Comparison of ENCODE assay signal across 11 cellular contexts in the genomic region with DNA sequence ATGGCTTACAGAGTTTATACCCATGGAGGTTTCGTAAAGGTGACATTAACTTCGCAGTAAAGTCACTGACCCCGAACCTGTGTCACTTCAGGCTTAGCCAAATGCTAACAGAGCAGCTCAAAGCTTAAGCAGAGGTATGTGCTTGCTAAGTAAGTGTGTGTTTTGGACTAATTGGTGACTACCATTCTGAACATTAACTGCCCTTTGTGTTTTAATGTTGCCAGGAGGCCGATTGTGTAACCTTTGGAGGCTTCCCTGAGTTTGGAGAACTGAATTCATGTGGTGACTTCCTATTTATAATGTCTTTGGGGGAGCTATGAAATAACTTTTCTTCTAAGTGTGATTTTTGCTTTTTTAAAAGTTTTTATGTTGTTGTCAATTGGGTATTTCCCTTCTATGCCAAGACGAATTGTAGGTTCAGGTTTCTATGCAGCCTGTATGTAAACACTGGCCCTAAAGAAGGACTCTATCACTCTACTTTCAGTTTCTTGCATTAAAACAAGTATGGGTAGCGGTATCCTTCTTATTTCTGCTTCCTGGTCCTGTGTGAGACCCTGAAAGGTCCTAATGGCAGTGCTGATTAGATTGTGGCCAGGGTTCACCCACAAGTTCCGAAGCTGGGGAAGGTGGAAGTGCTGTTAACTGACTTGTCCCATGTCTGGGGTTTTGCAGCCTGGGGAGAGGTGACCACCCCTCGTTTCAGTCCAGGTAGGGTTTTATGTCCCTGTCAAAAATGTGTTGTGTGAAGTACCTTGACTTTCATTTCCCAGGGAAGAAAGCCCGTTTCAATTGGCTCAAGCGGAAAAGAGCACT.
A peak's percentile ranks its signal among the peaks of the same experiment; 100 is the strongest.
DNase-seq lines count a peak whose midpoint lies in the region; ATAC-seq and TF ChIP-seq lines count a peak whose summit lies in the region.
"Had no signal": no experiment of that assay in that cellular context is flagged by ENCODE, and none has a peak within 500 bp of the region (broad histone marks: within the 10 kb centered on the region; RNA-seq: fewer than 3 reads in every experiment).

No MANE protein-coding gene starts in this region.

- H3K27ac ChIP-seq in SJSA1 (peak overlapping the region; percentile 27; the same call in 1 of the 2 replicates), skeletal muscle tissue (ENCODE audit: low read depth, low read length) (peak overlapping the region; percentile 14)
- H3K27ac ChIP-seq: uterus had no signal

- H3K9me3 Mint-ChIP-seq in HFFc6, result no peaks in the 10 kb centered on the region

- H3K9me3 ChIP-seq in SJSA1 (replicated peaks) (no peaks in the 10 kb centered on the region), skeletal muscle tissue (ENCODE audit: control insufficient read depth in 3 of 3, low read length in 3 of 3) (no peaks in the 10 kb centered on the region)
- H3K9me3 ChIP-seq: uterus had no signal

- peaks cover 2% of the 10 kb centered on the region; the same call in 1 of the 2 replicates for H3K27me3 Mint-ChIP-seq in HFFc6 (ENCODE audit: insufficient read depth)

- H3K4me3 ChIP-seq in SJSA1 (no peak overlapping the region), fibroblast of villous mesenchyme (ENCODE audit: low read depth, low read length) (no peak overlapping the region), skeletal muscle tissue (ENCODE audit: low read length in 3 of 3) (no peak overlapping the region)
- H3K4me3 ChIP-seq: uterus had no signal

- H3K27me3 ChIP-seq in SJSA1 (replicated peaks) (no peaks in the 10 kb centered on the region), skeletal muscle tissue (ENCODE audit: control insufficient read depth in 3 of 3, insufficient read depth in 3 of 3, low read length in 3 of 3) (no peaks in the 10 kb centered on the region)
- H3K27me3 ChIP-seq: uterus had no signal

- 0 out of 2 replicates have a peak, but pooled peaks cover 4% of the 10 kb centered on the region for H3K36me3 ChIP-seq in SJSA1
- no peaks in the 10 kb centered on the region for H3K36me3 ChIP-seq in skeletal muscle tissue (ENCODE audit: control insufficient read depth in 3 of 3, insufficient read depth in 3 of 3, low read length in 3 of 3)
- H3K36me3 ChIP-seq: uterus had no signal

- DNase-seq in HFFc6 (no peak), SJSA1 (ENCODE audit: low read depth in 1 of 2, low spot score in 2 of 2) (no peak), fibroblast of villous mesenchyme (ENCODE audit: low read depth) (peak; percentile 37), occipital lobe (lab: John Stamatoyannopoulos, UW) (no peak), NCI-H2196 (lab: John Stamatoyannopoulos, UW; ENCODE audit: unreplicated experiment) (no peak)
- DNase-seq: activated CD4-positive, alpha-beta T cell treated with anti-CD3 and anti-CD28 coated beads for 48 hours; GOT3; NCI-H526; uterus had no signal

- ATAC-seq in HG03280 (IDR thresholded peaks at IDR 0.05; ENCODE audit: unreplicated experiment), result no peak

- H3K27ac Mint-ChIP-seq in HFFc6, result peak overlapping the region; percentile 74

- H3K4me1 Mint-ChIP-seq in HFFc6 (ENCODE audit: low read depth), result peaks cover 47% of the 10 kb centered on the region

- peak overlapping the region in 1 of 3 donors; percentile 34 for H3K9ac ChIP-seq in skeletal muscle tissue (ENCODE audit: low read depth in 1 of 3, low read length in 3 of 3)

- TF ChIP-seq CTCF in HFFc6 (IDR thresholded peaks at IDR 0.05) (no peak), fibroblast of villous mesenchyme (IDR thresholded peaks at IDR 0.05; ENCODE audit: insufficient read depth, low read depth, low read length) (no peak)

- peaks cover 17% of the 10 kb centered on the region for H3K36me3 Mint-ChIP-seq in HFFc6 (ENCODE audit: low read depth)

- peak overlapping the region; percentile 45 for H3K4me3 Mint-ChIP-seq in HFFc6

- peaks cover 49% of the 10 kb centered on the region for H3K4me1 ChIP-seq in SJSA1 (replicated peaks)
- H3K4me1 ChIP-seq in skeletal muscle tissue (ENCODE audit: control insufficient read depth in 3 of 3, insufficient read depth in 3 of 3, low read length in 3 of 3), result peaks cover 14 to 48% (median 31%) of the 10 kb centered on the region in 3 donors
